20 cellular contexts compared by ENCODE assay signal in the genomic region with DNA sequence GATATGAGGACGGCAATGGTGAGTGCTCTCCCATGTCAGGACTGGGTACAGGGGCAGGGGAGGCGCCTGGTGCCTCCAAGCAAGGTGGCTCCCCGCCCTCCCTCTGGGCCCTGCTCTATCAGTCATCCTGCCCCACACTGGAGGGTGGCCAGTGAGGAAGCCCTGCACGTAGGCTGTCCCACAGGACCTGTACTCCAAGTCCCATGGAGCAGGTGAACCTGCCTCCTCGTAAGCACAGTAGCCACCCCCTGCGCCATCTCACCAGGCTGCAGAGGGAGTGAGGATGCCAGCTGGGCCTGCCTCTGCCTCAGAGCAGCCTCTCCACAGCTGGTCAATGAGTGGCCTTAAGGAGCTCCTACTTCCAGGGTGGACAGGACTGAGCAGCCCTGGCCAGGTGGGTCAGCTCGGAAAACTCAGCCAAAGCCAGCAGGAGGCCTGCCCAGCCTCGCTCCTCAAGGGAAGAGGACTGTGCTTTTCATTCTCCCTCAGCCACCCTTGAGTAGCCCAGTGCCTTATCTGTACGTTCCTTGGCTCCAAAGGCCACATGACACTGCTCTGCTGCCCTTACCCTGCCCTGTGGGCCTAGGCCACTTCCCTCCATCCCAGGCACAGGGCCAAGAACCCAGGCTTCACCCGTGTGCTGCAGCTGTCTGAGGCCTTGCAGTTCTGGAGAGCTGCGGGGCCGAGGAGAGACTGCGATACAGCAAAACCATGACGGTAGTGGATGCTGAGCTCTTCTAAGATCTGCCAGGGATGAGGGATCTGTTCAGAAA. TPM values are rescaled to one million over a fixed set of nuclear protein-coding genes. Genes with fewer than 3 reads are reported as not detected.
DNase-seq lines count a peak whose midpoint lies in the region; ATAC-seq and TF ChIP-seq lines count a peak whose summit lies in the region.
"Had no signal": no experiment of that assay in that cellular context is flagged by ENCODE, and none has a peak within 500 bp of the region (broad histone marks: within the 10 kb centered on the region; RNA-seq: fewer than 3 reads in every experiment).

No MANE protein-coding gene starts in this region.

- peak overlapping the region in 4 of 5 donors; percentile 4 to 79 (median 42) for H3K27ac ChIP-seq in adrenal gland
- H3K27ac ChIP-seq in heart left ventricle = peak overlapping the region in 11 of 12 donors; percentile 6 to 77 (median 55)
- H3K27ac ChIP-seq in gastrocnemius medialis = peak overlapping the region; percentile 44 to 95 (median 74)
- peak overlapping the region in 2 of 4 donors; percentile 43 to 64 for H3K27ac ChIP-seq in tibial nerve

- DNase-seq in HUDEP-2 (lab: John Stamatoyannopoulos, UW; ENCODE audit: unreplicated experiment in 76 of 76) = peak in 60 of 76 experiments; percentile 1 to 60 (median 37)
- peak; percentile 56 to 90 (median 84) for DNase-seq in adrenal gland
- peak in 4 of 5 donors; percentile 11 to 66 (median 54) for DNase-seq in heart left ventricle
- no peak for DNase-seq in gastrocnemius medialis
- DNase-seq in activated naive CD8-positive, alpha-beta T cell treated with anti-CD3 and anti-CD28 coated beads for 36 hours = no peak
- DNase-seq in tibial nerve (ENCODE audit: low spot score in 2 of 2) = no peak
- DNase-seq in NCI-H2196 treated with DMSO at 0.1 percent for 48 hours (lab: John Stamatoyannopoulos, UW; ENCODE audit: unreplicated experiment) = no peak
- DNase-seq: activated CD4-positive, alpha-beta T cell treated with anti-CD3 and anti-CD28 coated beads for 1 hour; activated CD8-positive, alpha-beta memory T cell treated with anti-CD3 and anti-CD28 coated beads, Interleukin-2, amount 50 U/mL, for 4 hours; activated naive CD8-positive, alpha-beta T cell treated with anti-CD3 and anti-CD28 coated beads, Interleukin-2, amount 10 ng/mL, durations not matched to agents 7 days and 5 days; AML-193; Caco-2; caudate nucleus; foreskin fibroblast; Kasumi-1; natural killer cell; NCI-H1436; NCI-H226 had no signal

- peaks cover 10% of the 10 kb centered on the region for H3K36me3 Mint-ChIP-seq in activated naive CD8-positive, alpha-beta T cell treated with anti-CD3 and anti-CD28 coated beads for 36 hours
- H3K36me3 Mint-ChIP-seq: natural killer cell had no signal

- H3K4me3 ChIP-seq in adrenal gland = no peak overlapping the region
- no peak overlapping the region for H3K4me3 ChIP-seq in heart left ventricle
- no peak overlapping the region for H3K4me3 ChIP-seq in gastrocnemius medialis
- no peak overlapping the region for H3K4me3 ChIP-seq in tibial nerve
- H3K4me3 ChIP-seq: lung had no signal

- in situ Hi-C loops in gastrocnemius medialis (cut with MboI; ENCODE audit: low sequenced_read_pairs in 4 of 4) = no loop called here

- H3K4me1 ChIP-seq in adrenal gland (replicated peaks in 1 of 2) (peaks cover 11 to 37% of the 10 kb centered on the region in 2 donors), heart left ventricle (peaks cover 0 to 57% (median 35%) of the 10 kb centered on the region in 12 donors), gastrocnemius medialis (peaks cover 27 to 40% of the 10 kb centered on the region in 2 donors), tibial nerve (peaks cover 0 to 36% (median 11%) of the 10 kb centered on the region in 4 donors)
- H3K4me1 ChIP-seq: Caco-2 had no signal

- intact Hi-C loops in adrenal gland (cut with DNase I) = no loop called here
- intact Hi-C loops in heart left ventricle (cut with DNase I) = loop anchor here in 2 of 10 donors (5.0 to 10.0 kb wide), 2 partner anchors 65 to 367 kb away; no protein-coding TSS in a partner anchor
- intact Hi-C loops in gastrocnemius medialis (cut with DNase I; ENCODE audit: low total_unique reads) = no loop called here

- TF ChIP-seq POLR2A in adrenal gland (IDR thresholded peaks at IDR 0.05) = no peak
- TF ChIP-seq POLR2A in heart left ventricle (IDR thresholded peaks at IDR 0.05) = no peak
- no peak for TF ChIP-seq POLR2A in gastrocnemius medialis (IDR thresholded peaks at IDR 0.05)
- TF ChIP-seq POLR2A in tibial nerve (IDR thresholded peaks at IDR 0.05) = no peak

- H3K27ac Mint-ChIP-seq in activated naive CD8-positive, alpha-beta T cell treated with anti-CD3 and anti-CD28 coated beads for 36 hours = no peak overlapping the region
- H3K27ac Mint-ChIP-seq: activated naive CD8-positive, alpha-beta T cell treated with anti-CD3 and anti-CD28 coated beads, Interleukin-2, amount 10 ng/mL, durations not matched to agents 7 days and 5 days; natural killer cell had no signal

- TF ChIP-seq EP300 in tibial nerve (IDR thresholded peaks at IDR 0.05) = no peak

- ATAC-seq in heart left ventricle = peak; percentile 11 to 25 (median 20)
- no peak for ATAC-seq in gastrocnemius medialis
- no peak for ATAC-seq in GM18511 (IDR thresholded peaks at IDR 0.05; ENCODE audit: unreplicated experiment)
- ATAC-seq: natural killer cell had no signal

- H3K27me3 ChIP-seq in adrenal gland = no peaks in the 10 kb centered on the region
- H3K27me3 ChIP-seq in heart left ventricle = no peaks in the 10 kb centered on the region
- H3K27me3 ChIP-seq in gastrocnemius medialis = no peaks in the 10 kb centered on the region
- no peaks in the 10 kb centered on the region for H3K27me3 ChIP-seq in tibial nerve

- H3K27me3 Mint-ChIP-seq in activated naive CD8-positive, alpha-beta T cell treated with anti-CD3 and anti-CD28 coated beads for 36 hours = no peaks in the 10 kb centered on the region
- H3K27me3 Mint-ChIP-seq: activated naive CD8-positive, alpha-beta T cell treated with anti-CD3 and anti-CD28 coated beads, Interleukin-2, amount 10 ng/mL, durations not matched to agents 7 days and 5 days had no signal

- H3K36me3 ChIP-seq in adrenal gland (replicated peaks in 1 of 2) (peaks cover 0 to 91% of the 10 kb centered on the region in 2 donors), heart left ventricle (peaks cover 0 to 95% (median 90%) of the 10 kb centered on the region in 9 donors), gastrocnemius medialis (peaks cover 11 to 99% of the 10 kb centered on the region in 2 donors), tibial nerve (peaks cover 20 to 96% (median 55%) of the 10 kb centered on the region in 3 donors)

- WGBS in adrenal gland, 4 donors = 49 to 59% (median 54%) methylated on average over 9 to 14 of the region's 14 CpGs
- 48 to 73% (median 61%) methylated on average over 10 to 14 of the region's 14 CpGs for WGBS in heart left ventricle, 4 donors
- WGBS in tibial nerve, 2 donors = 68 to 75% methylated on average over 9 to 12 of the region's 14 CpGs

- H3K4me3 Mint-ChIP-seq in activated naive CD8-positive, alpha-beta T cell treated with anti-CD3 and anti-CD28 coated beads for 36 hours = no peak overlapping the region
- H3K4me3 Mint-ChIP-seq: activated naive CD8-positive, alpha-beta T cell treated with anti-CD3 and anti-CD28 coated beads, Interleukin-2, amount 10 ng/mL, durations not matched to agents 7 days and 5 days; natural killer cell had no signal

- TF ChIP-seq CTCF in adrenal gland (IDR thresholded peaks at IDR 0.05) (no peak), heart left ventricle (IDR thresholded peaks at IDR 0.05) (no peak), gastrocnemius medialis (IDR thresholded peaks at IDR 0.05 in 4 of 5, conservative IDR thresholded peaks at IDR 0.05 in 1 of 5) (no peak), tibial nerve (IDR thresholded peaks at IDR 0.05) (no peak)

- no peaks in the 10 kb centered on the region for H3K4me1 Mint-ChIP-seq in activated naive CD8-positive, alpha-beta T cell treated with anti-CD3 and anti-CD28 coated beads for 36 hours
- H3K4me1 Mint-ChIP-seq: activated naive CD8-positive, alpha-beta T cell treated with anti-CD3 and anti-CD28 coated beads, Interleukin-2, amount 10 ng/mL, durations not matched to agents 7 days and 5 days; natural killer cell had no signal

- H3K9me3 Mint-ChIP-seq in activated naive CD8-positive, alpha-beta T cell treated with anti-CD3 and anti-CD28 coated beads for 36 hours = no peaks in the 10 kb centered on the region
- H3K9me3 Mint-ChIP-seq: activated naive CD8-positive, alpha-beta T cell treated with anti-CD3 and anti-CD28 coated beads, Interleukin-2, amount 10 ng/mL, durations not matched to agents 7 days and 5 days; natural killer cell had no signal

- H3K9me3 ChIP-seq in adrenal gland (replicated peaks in 1 of 3) = no peaks in the 10 kb centered on the region
- no peaks in the 10 kb centered on the region for H3K9me3 ChIP-seq in heart left ventricle
- no peaks in the 10 kb centered on the region for H3K9me3 ChIP-seq in gastrocnemius medialis
- no peaks in the 10 kb centered on the region for H3K9me3 ChIP-seq in tibial nerve
- H3K9me3 ChIP-seq: Caco-2 had no signal

RNA-seq across cellular contexts. Expression of a gene that starts 39.6 kb away (rescaled TPM):
- total RNA-seq in adrenal gland (1 to 10 TPM; 1.5 to 7.0 (median 2.5) TPM), heart left ventricle (1 to 10 TPM in 7 of 9 donors, under 1 TPM in 2; 0.61 to 6.2 (median 1.6) TPM), gastrocnemius medialis (1 to 10 TPM in 1 of 4 donors, under 1 TPM in 3; 0.56 to 2.9 (median 0.68) TPM), tibial nerve (10 to 100 TPM in 1 of 4 donors, 1 to 10 TPM in 3; 5.4 to 15.1 (median 7.6) TPM)
- polyA plus RNA-seq in adrenal gland (1 to 10 TPM; 1.2 to 6.7 (median 5.1) TPM), heart left ventricle (1 to 10 TPM; 1.3 to 2.9 TPM)
- total RNA-seq in activated naive CD8-positive, alpha-beta T cell treated with anti-CD3 and anti-CD28 coated beads for 36 hours = under 1 TPM; 0.12 to 0.28 TPM

Comparison
In these comparisons a context has a peak if more than half of its experiments do, and no peak if none do; other contexts are left out.
1. DNase-seq: peak in HUDEP-2 (60 of 76), adrenal gland (7 of 7) and heart left ventricle (4 of 5); none in gastrocnemius medialis (0 of 2), activated naive CD8-positive, alpha-beta T cell treated with anti-CD3 and anti-CD28 coated beads for 36 hours (single experiment), tibial nerve (0 of 2) and NCI-H2196 treated with DMSO at 0.1 percent for 48 hours (single experiment).
2. ATAC-seq: peak in heart left ventricle (4 of 4); none in gastrocnemius medialis (0 of 2) and GM18511 (single experiment).